ENCODE assay signal across 18 cellular contexts in genomic region chr15:55194246-55194645, GRCh38. TPM values are rescaled to one million over a fixed set of nuclear protein-coding genes. Genes with fewer than 3 reads are reported as not detected.
DNase-seq lines count a peak whose midpoint lies in the region; ATAC-seq, FAIRE-seq and TF ChIP-seq lines count a peak whose summit lies in the region.
"Had no signal": no experiment of that assay in that cellular context is flagged by ENCODE, and none has a peak within 500 bp of the region (broad histone marks: within the 10 kb centered on the region; RNA-seq: fewer than 3 reads in every experiment).

No MANE protein-coding gene starts in this region.

- peak overlapping the region; percentile 93 for H3K4me2 ChIP-seq in PC-9
- peak overlapping the region; percentile 89 for H3K4me2 ChIP-seq in hepatocyte

- POLR2A ChIA-PET in PC-9 (lab: Charles Lee; ENCODE audit: unreplicated experiment): no interaction called here

- no peak overlapping the region for H2AFZ ChIP-seq in PC-9
- no peak overlapping the region for H2AFZ ChIP-seq in hepatocyte

- H3K4me3 ChIP-seq in HL-60 (replicated peaks; ENCODE audit: insufficient read depth, low read length) (peak overlapping the region; percentile 86), PC-9 (peak overlapping the region; percentile 99; the same call in 1 of the 2 replicates), hepatocyte (no peak overlapping the region)
- H3K4me3 ChIP-seq: testis had no signal

- H3K79me2 ChIP-seq in PC-9 (ENCODE audit: low read depth) (peaks cover 69% of the 10 kb centered on the region), hepatocyte (peaks cover 72% of the 10 kb centered on the region)

- H3K4me1 ChIP-seq in PC-9 (replicated peaks; ENCODE audit: insufficient read depth): peaks cover 29% of the 10 kb centered on the region
- peaks cover 11% of the 10 kb centered on the region for H3K4me1 ChIP-seq in hepatocyte (ENCODE audit: insufficient read depth)

- DNase-seq in D721Med (ENCODE audit: insufficient read length, low spot score) (no peak), HL-60 (ENCODE audit: low read depth in 1 of 2, low spot score in 1 of 2) (no peak), PC-9 (no peak), hepatocyte (ENCODE audit: low spot score) (no peak), left cardiac atrium (no peak)
- DNase-seq: activated CD4-positive, alpha-beta T cell treated with anti-CD3 and anti-CD28 coated beads, Interleukin-2, amount 50 U/mL, for 48 hours; activated naive CD4-positive, alpha-beta T cell treated with Interleukin-2 at 50 U/mL for 16 hours; CD8-positive, alpha-beta memory T cell; foreskin fibroblast; NCI-H1436; NCI-H526; right cardiac atrium; testis had no signal

- CTCF ChIA-PET in PC-9 (lab: Charles Lee): no interaction called here

- TF ChIP-seq CTCF in D721Med (IDR thresholded peaks at IDR 0.05; ENCODE audit: insufficient read depth, missing control alignments) (no peak), HL-60 (IDR thresholded peaks at IDR 0.05; ENCODE audit: insufficient read depth, low read length) (no peak), PC-9 (conservative IDR thresholded peaks at IDR 0.05) (no peak), hepatocyte (IDR thresholded peaks at IDR 0.05; ENCODE audit: poor library complexity) (no peak)

- ATAC-seq in HG03135 (IDR thresholded peaks at IDR 0.05; ENCODE audit: unreplicated experiment) (no peak), HG02798 (IDR thresholded peaks at IDR 0.05; ENCODE audit: poor library complexity, unreplicated experiment) (no peak), left cardiac atrium (no peak), HG02588 (IDR thresholded peaks at IDR 0.05; ENCODE audit: unreplicated experiment) (no peak)
- ATAC-seq: right cardiac atrium had no signal

- H4K20me1 ChIP-seq in PC-9 (ENCODE audit: insufficient read depth) (peaks cover 44% of the 10 kb centered on the region), hepatocyte (ENCODE audit: insufficient read depth, poor library complexity, severe bottlenecking) (peaks cover 32% of the 10 kb centered on the region)

- H3K27ac ChIP-seq in HL-60 (replicated peaks) (peak overlapping the region; percentile 36; the same call in 1 of the 2 replicates), PC-9 (no peak overlapping the region), hepatocyte (no peak overlapping the region)
- H3K27ac ChIP-seq: testis had no signal

- intact Hi-C loops in PC-9 (cut with micrococcal nuclease; ENCODE audit: unreplicated experiment): loop anchor here (10.0 kb wide), 1 partner anchor 211 kb away; the partner anchor contains the start of genes CCPG1 and PIERCE2
- intact Hi-C loops in left cardiac atrium (cut with DNase I): no loop called here

- H3K9me2 ChIP-seq in PC-9 (ENCODE audit: insufficient read depth) (no peaks in the 10 kb centered on the region), hepatocyte (replicated peaks; ENCODE audit: insufficient read depth) (no peaks in the 10 kb centered on the region)

- peaks cover 4% of the 10 kb centered on the region; the same call in 1 of the 2 replicates for H3F3A ChIP-seq in PC-9 (ENCODE audit: insufficient read depth, low read depth)

- BruUV-seq in PC-9 (replicated peaks; lab: Mats Ljungman, UMichigan): no TSS peak

- FAIRE-seq in D721Med (lab: Jason Lieb, UNC): peak; percentile 51
- FAIRE-seq: colon, islet of Langerhans had no signal

- H3K9me3 ChIP-seq in PC-9 (ENCODE audit: insufficient read depth, low read depth): no peaks in the 10 kb centered on the region
- H3K9me3 ChIP-seq in hepatocyte (ENCODE audit: low read depth): no peaks in the 10 kb centered on the region
- H3K9me3 ChIP-seq: testis had no signal

- no peaks in the 10 kb centered on the region for H3K27me3 ChIP-seq in HL-60 (ENCODE audit: insufficient read depth, poor library complexity, severe bottlenecking)
- H3K27me3 ChIP-seq in PC-9 (ENCODE audit: insufficient read depth, low read depth): no peaks in the 10 kb centered on the region
- H3K27me3 ChIP-seq in hepatocyte: no peaks in the 10 kb centered on the region
- H3K27me3 ChIP-seq: testis had no signal

- H3K36me3 ChIP-seq in PC-9 (ENCODE audit: low read depth) (peaks cover 28% of the 10 kb centered on the region), hepatocyte (replicated peaks; ENCODE audit: insufficient read depth, low read depth) (no peaks in the 10 kb centered on the region)

RNA-seq across cellular contexts. Expression of gene RSL24D1, which starts 2.5 kb away (rescaled TPM):
- total RNA-seq in PC-9 (2021): 87.0 and 91.7 TPM in 2 replicates
- 88.7 and 96.7 TPM in 2 replicates for total RNA-seq in hepatocyte
- polyA plus RNA-seq in hepatocyte: 39.7 and 43.1 TPM in 2 replicates
- total RNA-seq in left cardiac atrium: 10 to 100 TPM; 43.7 to 52.9 TPM
